8 cellular contexts compared by ENCODE assay signal in genomic region chr1:42943166-42943565, GRCh38. TPM values are rescaled to one million over a fixed set of nuclear protein-coding genes. Genes with fewer than 3 reads are reported as not detected.
A peak's percentile ranks its signal among the peaks of the same experiment; 100 is the strongest.
DNase-seq lines count a peak whose midpoint lies in the region; ATAC-seq and TF ChIP-seq lines count a peak whose summit lies in the region.

No MANE protein-coding gene starts in this region.

- H3K4me1 ChIP-seq in right lobe of liver (peaks cover 0 to 15% (median 0%) of the 10 kb centered on the region in 4 donors), transverse colon (peaks cover 49 to 84% (median 74%) of the 10 kb centered on the region in 4 donors)

- in situ Hi-C loops in transverse colon (cut with MboI; ENCODE audit: low pct_ligation_motif_present in 1 of 4, low pct_unique_long_range_greater_than_20kb in 1 of 4, low sequenced_read_pairs in 3 of 4) = no loop called here

- no peak for DNase-seq in activated CD4-positive, alpha-beta T cell treated with anti-CD3 and anti-CD28 coated beads for 36 hours
- no peak for DNase-seq in activated CD4-positive, alpha-beta T cell treated with anti-CD3 and anti-CD28 coated beads for 1 hour
- DNase-seq in amniotic epithelial cell (ENCODE audit: low read depth) (peak; percentile 84), right lobe of liver (peak in 2 of 3 donors; percentile 52 to 73), transverse colon (peak; percentile 89), HuH-7 (ENCODE audit: low spot score) (no peak)

- H3K27ac ChIP-seq in right lobe of liver (no peak overlapping the region), transverse colon (peak overlapping the region; percentile 84 to 92 (median 90))

- H3K27me3 ChIP-seq in right lobe of liver = no peaks in the 10 kb centered on the region
- H3K27me3 ChIP-seq in transverse colon = no peaks in the 10 kb centered on the region

- no peak for TF ChIP-seq CTCF in right lobe of liver (IDR thresholded peaks at IDR 0.05)
- no peak for TF ChIP-seq CTCF in transverse colon (IDR thresholded peaks at IDR 0.05)

- TF ChIP-seq EP300 in transverse colon (IDR thresholded peaks at IDR 0.05; ENCODE audit: low read depth) = no peak

- ATAC-seq in activated CD4-positive, alpha-beta T cell treated with anti-CD3 and anti-CD28 coated beads for 36 hours = no peak
- ATAC-seq in right lobe of liver (peak; percentile 31 to 42 (median 36)), GM19452 (IDR thresholded peaks at IDR 0.05; ENCODE audit: unreplicated experiment) (no peak), GM21515 (IDR thresholded peaks at IDR 0.05; ENCODE audit: unreplicated experiment) (no peak)

- POLR2A ChIA-PET in activated CD4-positive, alpha-beta T cell treated with anti-CD3 and anti-CD28 coated beads for 36 hours (lab: Charles Lee) = interaction anchor here (2.2 kb wide), 1 partner anchor 11 kb away, joined by 10 read pairs; no protein-coding TSS in a partner anchor

- H3K27ac Mint-ChIP-seq in activated CD4-positive, alpha-beta T cell treated with anti-CD3 and anti-CD28 coated beads for 36 hours = peak overlapping the region; percentile 12

- H3K36me3 ChIP-seq in right lobe of liver = no peaks in the 10 kb centered on the region
- H3K36me3 ChIP-seq in transverse colon = no peaks in the 10 kb centered on the region

- TF ChIP-seq POLR2A in right lobe of liver (IDR thresholded peaks at IDR 0.05) (no peak), transverse colon (IDR thresholded peaks at IDR 0.05) (peak; percentile 28)

- no peak overlapping the region for H3K4me3 ChIP-seq in right lobe of liver
- H3K4me3 ChIP-seq in transverse colon = no peak overlapping the region

- intact Hi-C loops in activated CD4-positive, alpha-beta T cell treated with anti-CD3 and anti-CD28 coated beads for 36 hours (cut with DNase I, micrococcal nuclease) = no loop called here
- intact Hi-C loops in right lobe of liver (cut with DNase I) = no loop called here
- intact Hi-C loops in transverse colon (cut with DNase I; ENCODE audit: low total_unique reads) = no loop called here

- no peaks in the 10 kb centered on the region for H3K27me3 Mint-ChIP-seq in activated CD4-positive, alpha-beta T cell treated with anti-CD3 and anti-CD28 coated beads for 36 hours

- WGBS in right lobe of liver (ENCODE audit: insufficient coverage, low coverage, low lambda C conversion rate, missing lambda C conversion rate) = 60% methylated on average over 1 of the region's 7 CpGs
- WGBS in transverse colon (ENCODE audit: low coverage in 1 of 2), 2 donors = 40% methylated on average over 7 of the region's 7 CpGs; no CpG with 5 or more reads in 1 of the 2 donors

- H3K9me3 ChIP-seq in right lobe of liver (no peaks in the 10 kb centered on the region), transverse colon (no peaks in the 10 kb centered on the region)

- CTCF ChIA-PET in activated CD4-positive, alpha-beta T cell treated with anti-CD3 and anti-CD28 coated beads for 36 hours (lab: Charles Lee) = interaction anchor here (0.7 to 1.9 kb wide), 4 partner anchors 10 to 1838 kb away, joined by 3 to 6 read pairs (median 4); no protein-coding TSS in a partner anchor

- peaks cover 94% of the 10 kb centered on the region for H3K4me1 Mint-ChIP-seq in activated CD4-positive, alpha-beta T cell treated with anti-CD3 and anti-CD28 coated beads for 36 hours

- H3K36me3 Mint-ChIP-seq in activated CD4-positive, alpha-beta T cell treated with anti-CD3 and anti-CD28 coated beads for 36 hours (ENCODE audit: low read depth) = peaks cover 76% of the 10 kb centered on the region

- no peaks in the 10 kb centered on the region for H3K9me3 Mint-ChIP-seq in activated CD4-positive, alpha-beta T cell treated with anti-CD3 and anti-CD28 coated beads for 36 hours (ENCODE audit: low read depth)

- no peak overlapping the region for H3K4me3 Mint-ChIP-seq in activated CD4-positive, alpha-beta T cell treated with anti-CD3 and anti-CD28 coated beads for 36 hours

RNA-seq across cellular contexts. Expression of gene SLC2A1, which starts 15.5 kb away (rescaled TPM):
- total RNA-seq in activated CD4-positive, alpha-beta T cell treated with anti-CD3 and anti-CD28 coated beads for 36 hours = 100 to 1,000 TPM; 115 to 125 TPM
- total RNA-seq in right lobe of liver (10 to 100 TPM in 1 of 6 experiments, 1 to 10 TPM in 4, under 1 TPM in 1; 0.74 to 34.3 (median 5.8) TPM), transverse colon (10 to 100 TPM; 37.2 to 98.9 (median 69.1) TPM)

Comparison
In these comparisons a context has a peak if more than half of its experiments do, and no peak if none do; other contexts are left out.
1. ATAC-seq: peak in right lobe of liver (4 of 4); none in activated CD4-positive, alpha-beta T cell treated with anti-CD3 and anti-CD28 coated beads for 36 hours (single experiment), GM19452 (single experiment) and GM21515 (single experiment).
2. DNase-seq: peak in amniotic epithelial cell (single experiment), right lobe of liver (2 of 3) and transverse colon (single experiment); none in activated CD4-positive, alpha-beta T cell treated with anti-CD3 and anti-CD28 coated beads for 36 hours (single experiment), activated CD4-positive, alpha-beta T cell treated with anti-CD3 and anti-CD28 coated beads for 1 hour (single experiment) and HuH-7 (single experiment).
3. H3K27ac ChIP-seq: peak in transverse colon (4 of 4); none in right lobe of liver (0 of 3).